Comparison of ENCODE assay signal across 8 cellular contexts in genomic region chr15:66251790-66252355, GRCh38. TPM values are rescaled to one million over a fixed set of nuclear protein-coding genes. Genes with fewer than 3 reads are reported as not detected.
A peak's percentile ranks its signal among the peaks of the same experiment; 100 is the strongest.
DNase-seq lines count a peak whose midpoint lies in the region; ATAC-seq and TF ChIP-seq lines count a peak whose summit lies in the region.
"Had no signal": no experiment of that assay in that cellular context is flagged by ENCODE, and none has a peak within 500 bp of the region (broad histone marks: within the 10 kb centered on the region; RNA-seq: fewer than 3 reads in every experiment).

No MANE protein-coding gene starts in this region.

- 6 to 15% methylated on average over 9 to 28 of the region's 41 CpGs for WGBS in endodermal cell (ENCODE audit: insufficient coverage in 1 of 2, insufficient read length in 1 of 2), 2 experiments

- no peaks in the 10 kb centered on the region for H3K9me3 Mint-ChIP-seq in endodermal cell

- H3K27ac ChIP-seq in endodermal cell (ENCODE audit: low read depth, low read length) (no peak overlapping the region), rectal smooth muscle tissue (ENCODE audit: low read depth, low read length) (no peak overlapping the region), brain microvascular endothelial cell (no peak overlapping the region)
- H3K27ac ChIP-seq: epithelial cell of prostate had no signal

- DNase-seq in ELR (ENCODE audit: low read depth): peak; percentile 17
- DNase-seq in NCI-H1694 (lab: John Stamatoyannopoulos, UW): peak; percentile 19
- DNase-seq in endodermal cell: no peak
- DNase-seq in brain microvascular endothelial cell: no peak
- DNase-seq in germinal center (ENCODE audit: low spot score): no peak

- H3K9me3 ChIP-seq in endodermal cell (ENCODE audit: control insufficient read depth, low read length): no peaks in the 10 kb centered on the region

- peak overlapping the region; percentile 66 for H3K4me3 Mint-ChIP-seq in endodermal cell

- no peak overlapping the region for H3K27ac Mint-ChIP-seq in endodermal cell

- H3K27me3 ChIP-seq in endodermal cell (ENCODE audit: control insufficient read depth, insufficient read depth, low read length, poor library complexity, severe bottlenecking) (peaks cover 80% of the 10 kb centered on the region), rectal smooth muscle tissue (ENCODE audit: control insufficient read depth, insufficient read depth, low read length) (peaks cover 33% of the 10 kb centered on the region), brain microvascular endothelial cell (replicated peaks) (peaks cover 70% of the 10 kb centered on the region)

- H3K9ac ChIP-seq in endodermal cell (ENCODE audit: extremely low read depth, low read length, poor library complexity, severe bottlenecking) (no peak overlapping the region), rectal smooth muscle tissue (ENCODE audit: low read length) (no peak overlapping the region)

- H3K4me1 ChIP-seq in endodermal cell (ENCODE audit: control insufficient read depth, insufficient read depth, low read length) (no peaks in the 10 kb centered on the region), rectal smooth muscle tissue (ENCODE audit: control insufficient read depth, insufficient read depth, low read length) (no peaks in the 10 kb centered on the region)

- no peak for ATAC-seq in HG03196 (IDR thresholded peaks at IDR 0.05; ENCODE audit: unreplicated experiment)

- in situ Hi-C loops in brain microvascular endothelial cell (cut with HindIII; ENCODE audit: low pct_ligation_motif_present, low sequenced_read_pairs): no loop called here

- no peaks in the 10 kb centered on the region for H3K36me3 Mint-ChIP-seq in endodermal cell (ENCODE audit: low read depth)

- H3K4me1 Mint-ChIP-seq in endodermal cell: no peaks in the 10 kb centered on the region

- peaks cover 82% of the 10 kb centered on the region for H3K27me3 Mint-ChIP-seq in endodermal cell (ENCODE audit: insufficient read depth)

- H3K4me3 ChIP-seq in endodermal cell (ENCODE audit: low read length) (peak overlapping the region; percentile 85), rectal smooth muscle tissue (ENCODE audit: low read length) (peak overlapping the region; percentile 78), brain microvascular endothelial cell (ENCODE audit: low read depth, low read length) (no peak overlapping the region)

- H3K36me3 ChIP-seq in endodermal cell (ENCODE audit: control insufficient read depth, insufficient read depth, low read length) (no peaks in the 10 kb centered on the region), rectal smooth muscle tissue (ENCODE audit: control insufficient read depth, insufficient read depth, low read length) (no peaks in the 10 kb centered on the region), brain microvascular endothelial cell (replicated peaks) (no peaks in the 10 kb centered on the region)

- TF ChIP-seq CTCF in endodermal cell (conservative IDR thresholded peaks at IDR 0.05) (no peak), brain microvascular endothelial cell (IDR thresholded peaks at IDR 0.05; ENCODE audit: low read depth, low read length, missing control alignments) (no peak)

RNA-seq across cellular contexts. Expression of gene MEGF11, which starts 1.7 kb away (rescaled TPM):
- 1 to 10 TPM in 1 of 2 donors, under 1 TPM in 1; 0.73 to 1.2 TPM for total RNA-seq in endodermal cell
- 1.5 TPM for polyA plus RNA-seq in endodermal cell (2013, experiment 1 of 2)
- 0.58 TPM for polyA plus RNA-seq in endodermal cell (2013, experiment 2 of 2)

RNA-seq across cellular contexts. Expression of gene DIS3L, which starts 41.5 kb away (rescaled TPM):
- 10 to 100 TPM; 26.3 to 38.4 TPM for total RNA-seq in endodermal cell
- 15.9 TPM for polyA plus RNA-seq in endodermal cell (2013, experiment 1 of 2)
- polyA plus RNA-seq in endodermal cell (2013, experiment 2 of 2): 13.6 TPM

Comparison
In these comparisons a context has a peak if more than half of its experiments do, and no peak if none do; other contexts are left out.
1. DNase-seq: peak in ELR (single experiment) and NCI-H1694 (single experiment); none in endodermal cell (single experiment), brain microvascular endothelial cell (single experiment) and germinal center (single experiment).